ENCODE assay signal across 8 cellular contexts in genomic region chr16:56869513-56870270, GRCh38. TPM values are rescaled to one million over a fixed set of nuclear protein-coding genes. Genes with fewer than 3 reads are reported as not detected.
A peak's percentile ranks its signal among the peaks of the same experiment; 100 is the strongest.
DNase-seq lines count a peak whose midpoint lies in the region; TF ChIP-seq lines count a peak whose summit lies in the region.

No MANE protein-coding gene starts in this region.

- H3K9me3 Mint-ChIP-seq in progenitor cell of endocrine pancreas (ENCODE audit: low read depth): no peaks in the 10 kb centered on the region

- no peak overlapping the region for H3K4me3 Mint-ChIP-seq in progenitor cell of endocrine pancreas (ENCODE audit: low read depth)

- TF ChIP-seq CTCF in progenitor cell of endocrine pancreas (IDR thresholded peaks at IDR 0.05; ENCODE audit: unreplicated experiment): peak; percentile 16

- no peaks in the 10 kb centered on the region for H3K27me3 Mint-ChIP-seq in progenitor cell of endocrine pancreas

- H3K4me1 Mint-ChIP-seq in progenitor cell of endocrine pancreas (ENCODE audit: low read depth): no peaks in the 10 kb centered on the region

- DNase-seq in DMS 273 (lab: John Stamatoyannopoulos, UW; ENCODE audit: unreplicated experiment) (peak; percentile 37), DMS 273 treated with DMSO at 0.1 percent for 48 hours (lab: John Stamatoyannopoulos, UW) (no peak), LHCN-M2 (ENCODE audit: low read depth) (peak; percentile 36), amniotic epithelial cell (ENCODE audit: low read depth) (peak; percentile 52), progenitor cell of endocrine pancreas (ENCODE audit: low spot score, unreplicated experiment) (no peak), COLO829 (ENCODE audit: low spot score) (no peak), NCI-H446 (lab: John Stamatoyannopoulos, UW) (no peak), NCI-H1105 (lab: John Stamatoyannopoulos, UW) (no peak)

- H3K27ac Mint-ChIP-seq in progenitor cell of endocrine pancreas: no peak overlapping the region

- H3K36me3 Mint-ChIP-seq in progenitor cell of endocrine pancreas (ENCODE audit: insufficient read depth): no peaks in the 10 kb centered on the region

RNA-seq across cellular contexts. Expression of gene SLC12A3, which starts 4.7 kb away (rescaled TPM):
- total RNA-seq in LHCN-M2 (2014; rRNA removed) (0.11 TPM in 1 of 2 replicates, not detected in the other), progenitor cell of endocrine pancreas (not detected in 2 replicates)
- polyA plus RNA-seq in LHCN-M2 (2012): 0.05 TPM

Comparison
In these comparisons a context has a peak if more than half of its experiments do, and no peak if none do; other contexts are left out.
1. DNase-seq: peak in DMS 273 (single experiment), LHCN-M2 (single experiment) and amniotic epithelial cell (single experiment); none in DMS 273 treated with DMSO at 0.1 percent for 48 hours (single experiment), progenitor cell of endocrine pancreas (single experiment), COLO829 (single experiment), NCI-H446 (0 of 2) and NCI-H1105 (single experiment).